ENCODE assay signal across 35 cellular contexts in the genomic region with DNA sequence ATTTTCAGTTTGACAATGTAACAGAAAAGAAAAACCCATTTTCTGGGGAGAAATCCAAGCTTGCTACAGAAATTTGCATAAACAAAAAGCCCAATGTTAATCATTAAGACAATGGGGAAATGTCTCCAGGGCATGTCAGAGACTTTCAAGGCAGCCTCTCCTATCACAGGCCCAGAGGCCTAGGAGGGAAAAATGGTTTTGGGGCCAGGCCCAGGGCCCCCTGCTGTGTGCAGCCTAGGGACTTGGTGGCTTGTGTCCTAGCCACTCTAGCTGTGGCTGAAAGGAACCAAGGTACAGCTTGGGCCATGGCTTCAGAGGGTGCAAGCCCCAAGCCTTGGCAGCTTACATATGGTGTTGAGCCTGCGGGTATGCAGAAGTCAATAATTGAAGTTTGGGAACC.
"Had no signal": no experiment of that assay in that cellular context is flagged by ENCODE, and none has a peak within 500 bp of the region (broad histone marks: within the 10 kb centered on the region; RNA-seq: fewer than 3 reads in every experiment).

No MANE protein-coding gene starts in this region.

- H3K36me3 ChIP-seq: adrenal gland, breast epithelium had no signal

- H3K27me3 Mint-ChIP-seq: activated CD4-positive, alpha-beta memory T cell treated with anti-CD3 and anti-CD28 coated beads, Interleukin-2, amount 10 ng/mL, durations not matched to agents 7 days and 5 days; activated CD4-positive, alpha-beta T cell treated with anti-CD3 and anti-CD28 coated beads for 36 hours; activated CD8-positive, alpha-beta memory T cell treated with anti-CD3 and anti-CD28 coated beads, Interleukin-2, amount 10 ng/mL, durations not matched to agents 7 days and 5 days; activated naive CD8-positive, alpha-beta T cell treated with anti-CD3 and anti-CD28 coated beads for 36 hours; activated T-cell treated with anti-CD3 and anti-CD28 coated beads, Interleukin-2, amount 50 U/mL, for 24 hours; T-cell had no signal

- H3K9me3 Mint-ChIP-seq: activated naive CD4-positive, alpha-beta T cell treated with anti-CD3 and anti-CD28 coated beads, Interleukin-2, amount 50 U/mL, for 72 hours had no signal

- H3K27me3 ChIP-seq: adrenal gland, body of pancreas, brain microvascular endothelial cell, breast epithelium had no signal

- H3K27ac Mint-ChIP-seq: activated CD4-positive, alpha-beta T cell treated with anti-CD3 and anti-CD28 coated beads for 36 hours; activated CD4-positive, alpha-beta T cell treated with anti-CD3 and anti-CD28 coated beads, Interleukin-2, amount 10 ng/mL, durations not matched to agents 7 days and 5 days; activated naive CD4-positive, alpha-beta T cell treated with anti-CD3 and anti-CD28 coated beads for 36 hours; activated naive CD8-positive, alpha-beta T cell treated with anti-CD3 and anti-CD28 coated beads for 36 hours; activated T-cell treated with anti-CD3 and anti-CD28 coated beads, Interleukin-2, amount 50 U/mL, for 24 hours; WTC11 had no signal

- ATAC-seq: activated CD4-positive, alpha-beta T cell treated with anti-CD3 and anti-CD28 coated beads for 36 hours; activated CD4-positive, CD25-positive, alpha-beta regulatory T cell treated with anti-CD3 and anti-CD28 coated beads, Interleukin-2, amount 50 U/mL, for 24 hours; activated CD8-positive, alpha-beta memory T cell treated with anti-CD3 and anti-CD28 coated beads, Interleukin-2, amount 10 ng/mL, durations not matched to agents 7 days and 5 days; activated CD8-positive, alpha-beta T cell treated with anti-CD3 and anti-CD28 coated beads, Interleukin-2, amount 10 ng/mL, durations not matched to agents 7 days and 5 days; activated naive CD4-positive, alpha-beta T cell treated with anti-CD3 and anti-CD28 coated beads, Interleukin-2, amount 50 U/mL, for 72 hours; body of pancreas; T-cell; WTC11 had no signal

- H3K4me3 Mint-ChIP-seq: activated CD4-positive, alpha-beta memory T cell treated with anti-CD3 and anti-CD28 coated beads, Interleukin-2, amount 10 ng/mL, durations not matched to agents 7 days and 5 days; activated CD4-positive, alpha-beta T cell treated with anti-CD3 and anti-CD28 coated beads for 36 hours; activated CD4-positive, alpha-beta T cell treated with anti-CD3 and anti-CD28 coated beads, Interleukin-2, amount 10 ng/mL, durations not matched to agents 7 days and 5 days; activated CD8-positive, alpha-beta memory T cell treated with anti-CD3 and anti-CD28 coated beads, Interleukin-2, amount 10 ng/mL, durations not matched to agents 7 days and 5 days; activated CD8-positive, alpha-beta T cell treated with anti-CD3 and anti-CD28 coated beads, Interleukin-2, amount 10 ng/mL, durations not matched to agents 7 days and 5 days; activated naive CD4-positive, alpha-beta T cell treated with anti-CD3 and anti-CD28 coated beads for 36 hours; activated naive CD8-positive, alpha-beta T cell treated with anti-CD3 and anti-CD28 coated beads for 36 hours; activated T-cell treated with anti-CD3 and anti-CD28 coated beads, Interleukin-2, amount 50 U/mL, for 24 hours; T-cell; WTC11 had no signal

- H3K4me1 ChIP-seq: adrenal gland, body of pancreas, breast epithelium had no signal

- DNase-seq: activated CD4-positive, alpha-beta memory T cell treated with anti-CD3 and anti-CD28 coated beads, Interleukin-2, amount 10 ng/mL, durations not matched to agents 7 days and 5 days; activated CD4-positive, alpha-beta T cell treated with anti-CD3 and anti-CD28 coated beads for 1 hour; activated CD4-positive, alpha-beta T cell treated with anti-CD3 and anti-CD28 coated beads for 36 hours; activated CD4-positive, alpha-beta T cell treated with anti-CD3 and anti-CD28 coated beads for 48 hours; activated CD4-positive, alpha-beta T cell treated with anti-CD3 and anti-CD28 coated beads, Interleukin-2, amount 10 ng/mL, durations not matched to agents 7 days and 5 days; activated CD4-positive, alpha-beta T cell treated with anti-CD3 and anti-CD28 coated beads, Interleukin-2, amount 50 U/mL, for 48 hours; activated CD4-positive, CD25-positive, alpha-beta regulatory T cell; activated CD8-positive, alpha-beta memory T cell treated with anti-CD3 and anti-CD28 coated beads for 24 hours; activated CD8-positive, alpha-beta memory T cell treated with anti-CD3 and anti-CD28 coated beads, Interleukin-2, amount 10 ng/mL, durations not matched to agents 7 days and 5 days; activated CD8-positive, alpha-beta memory T cell treated with anti-CD3 and anti-CD28 coated beads, Interleukin-2, amount 50 U/mL, for 48 hours; activated CD8-positive, alpha-beta T cell treated with anti-CD3 and anti-CD28 coated beads, Interleukin-2, amount 10 ng/mL, durations not matched to agents 7 days and 5 days; activated effector memory CD4-positive, alpha-beta T cell treated with anti-CD3 and anti-CD28 coated beads, Interleukin-2, amount 50 U/mL, for 16 hours; activated gamma-delta T cell treated with Interleukin-2 at 50 U/mL for 16 hours; activated naive CD4-positive, alpha-beta T cell; activated naive CD4-positive, alpha-beta T cell treated with anti-CD3 and anti-CD28 coated beads for 36 hours; activated naive CD4-positive, alpha-beta T cell treated with anti-CD3 and anti-CD28 coated beads, Interleukin-2, amount 50 U/mL, for 16 hours; activated naive CD8-positive, alpha-beta T cell treated with anti-CD3 and anti-CD28 coated beads for 36 hours; activated T-cell treated with anti-CD3 and anti-CD28 coated beads, Interleukin-2, amount 50 U/mL, for 24 hours; activated T-cell treated with anti-CD3 and anti-CD28 coated beads, Interleukin-2, amount 50 U/mL, for 48 hours; adrenal gland; amniotic stem cell; aorta; body of pancreas; brain microvascular endothelial cell; central memory CD4-positive, alpha-beta T cell; T-cell; T-helper 9 cell had no signal

- FAIRE-seq: astrocyte, colon, TTC549 had no signal

- H3K4me3 ChIP-seq: adrenal gland, body of pancreas, breast epithelium had no signal

- H3K27ac ChIP-seq: adrenal gland, body of pancreas, brain microvascular endothelial cell, breast epithelium, VCaP had no signal

- H3K9me3 ChIP-seq: adrenal gland, body of pancreas, breast epithelium had no signal
